ENCODE assay signal across 9 cellular contexts in genomic region chr18:36412778-36413177, GRCh38.
DNase-seq lines count a peak whose midpoint lies in the region; ATAC-seq lines count a peak whose summit lies in the region.
"Had no signal": no experiment of that assay in that cellular context is flagged by ENCODE, and none has a peak within 500 bp of the region (broad histone marks: within the 10 kb centered on the region; RNA-seq: fewer than 3 reads in every experiment).

No MANE protein-coding gene starts in this region.

- intact Hi-C loops in activated CD4-positive, alpha-beta T cell treated with anti-CD3 and anti-CD28 coated beads, Interleukin-2, amount 10 ng/mL, durations not matched to agents 24 days and 14 days (cut with micrococcal nuclease), result no loop called here

- H3K27ac Mint-ChIP-seq in activated CD4-positive, alpha-beta T cell treated with anti-CD3 and anti-CD28 coated beads, Interleukin-2, amount 10 ng/mL, durations not matched to agents 24 days and 14 days, result no peak overlapping the region
- H3K27ac Mint-ChIP-seq: dendritic cell treated with granulocyte-macrophage colony-stimulating factor and Interleukin-4, amounts not matched to agents 40 ng/mL and 50 ng/mL, for 4 days had no signal

- H3K36me3 Mint-ChIP-seq in activated CD4-positive, alpha-beta T cell treated with anti-CD3 and anti-CD28 coated beads, Interleukin-2, amount 10 ng/mL, durations not matched to agents 24 days and 14 days (ENCODE audit: low read depth), result no peaks in the 10 kb centered on the region

- no peaks in the 10 kb centered on the region for H3K4me1 Mint-ChIP-seq in activated CD4-positive, alpha-beta T cell treated with anti-CD3 and anti-CD28 coated beads, Interleukin-2, amount 10 ng/mL, durations not matched to agents 24 days and 14 days

- no peaks in the 10 kb centered on the region for H3K9me3 Mint-ChIP-seq in activated CD4-positive, alpha-beta T cell treated with anti-CD3 and anti-CD28 coated beads, Interleukin-2, amount 10 ng/mL, durations not matched to agents 24 days and 14 days
- H3K9me3 Mint-ChIP-seq: dendritic cell treated with granulocyte-macrophage colony-stimulating factor and Interleukin-4, amounts not matched to agents 40 ng/mL and 50 ng/mL, for 4 days had no signal

- no peaks in the 10 kb centered on the region for H3K27me3 Mint-ChIP-seq in activated CD4-positive, alpha-beta T cell treated with anti-CD3 and anti-CD28 coated beads, Interleukin-2, amount 10 ng/mL, durations not matched to agents 24 days and 14 days
- H3K27me3 Mint-ChIP-seq: dendritic cell treated with granulocyte-macrophage colony-stimulating factor and Interleukin-4, amounts not matched to agents 40 ng/mL and 50 ng/mL, for 4 days had no signal

- no peak for ATAC-seq in GM21360 (IDR thresholded peaks at IDR 0.05; ENCODE audit: unreplicated experiment)

- in situ Hi-C loops in G401 (cut with HindIII; ENCODE audit: low sequenced_read_pairs), result no loop called here

- no peak overlapping the region for H3K4me3 Mint-ChIP-seq in activated CD4-positive, alpha-beta T cell treated with anti-CD3 and anti-CD28 coated beads, Interleukin-2, amount 10 ng/mL, durations not matched to agents 24 days and 14 days
- H3K4me3 Mint-ChIP-seq: dendritic cell treated with granulocyte-macrophage colony-stimulating factor and Interleukin-4, amounts not matched to agents 40 ng/mL and 50 ng/mL, for 4 days had no signal

- DNase-seq in COR-L47 (lab: John Stamatoyannopoulos, UW) (peak; percentile 11), HCEC 1CT (peak; percentile 15), SK-N-DZ (ENCODE audit: low spot score) (peak; percentile 57), iris pigment epithelial cell (ENCODE audit: low read depth) (peak; percentile 15), NCI-H2081 (lab: John Stamatoyannopoulos, UW) (no peak), G401 (ENCODE audit: low spot score) (no peak)
- DNase-seq in activated CD4-positive, alpha-beta T cell treated with anti-CD3 and anti-CD28 coated beads, Interleukin-2, amount 10 ng/mL, durations not matched to agents 24 days and 14 days, result no peak

Comparison
In these comparisons a context has a peak if more than half of its experiments do, and no peak if none do; other contexts are left out.
1. DNase-seq: peak in COR-L47 (single experiment), HCEC 1CT (single experiment), SK-N-DZ (single experiment) and iris pigment epithelial cell (single experiment); none in activated CD4-positive, alpha-beta T cell treated with anti-CD3 and anti-CD28 coated beads, Interleukin-2, amount 10 ng/mL, durations not matched to agents 24 days and 14 days (single experiment), NCI-H2081 (0 of 2) and G401 (single experiment).